20 cellular contexts compared by ENCODE assay signal in genomic region chr3:42162462-42162861, GRCh38.
"Had no signal": no experiment of that assay in that cellular context is flagged by ENCODE, and none has a peak within 500 bp of the region (broad histone marks: within the 10 kb centered on the region; RNA-seq: fewer than 3 reads in every experiment).

No MANE protein-coding gene starts in this region.

- H3K4me3 ChIP-seq: heart left ventricle, lung, mucosa of descending colon, right atrium auricular region, skin epidermis had no signal

- H3K36me3 ChIP-seq: brain microvascular endothelial cell, heart left ventricle, right atrium auricular region had no signal

- H3K27ac ChIP-seq: brain microvascular endothelial cell, heart left ventricle, right atrium auricular region, skin epidermis had no signal

- H3K27ac Mint-ChIP-seq: activated CD4-positive, alpha-beta T cell treated with anti-CD3 and anti-CD28 coated beads, Interleukin-2, amount 10 ng/mL, durations not matched to agents 24 days and 14 days; activated CD8-positive, alpha-beta T cell treated with anti-CD3 and anti-CD28 coated beads, Interleukin-2, amount 10 ng/mL, durations not matched to agents 7 days and 5 days; T-helper 2 cell treated with Interferon-gamma antibody and Interleukin-4, amounts not matched to agents 5 μg/mL and 100 μg/mL, for 36 hours had no signal

- H3K9me3 Mint-ChIP-seq: activated CD4-positive, alpha-beta T cell treated with anti-CD3 and anti-CD28 coated beads, Interleukin-2, amount 10 ng/mL, durations not matched to agents 24 days and 14 days; natural killer cell; T-helper 2 cell treated with Interferon-gamma antibody and Interleukin-4, amounts not matched to agents 5 μg/mL and 100 μg/mL, for 36 hours had no signal

- H3K27me3 Mint-ChIP-seq: activated CD4-positive, alpha-beta T cell treated with anti-CD3 and anti-CD28 coated beads, Interleukin-2, amount 10 ng/mL, durations not matched to agents 24 days and 14 days had no signal

- H3K4me3 Mint-ChIP-seq: activated CD4-positive, alpha-beta T cell treated with anti-CD3 and anti-CD28 coated beads, Interleukin-2, amount 10 ng/mL, durations not matched to agents 24 days and 14 days; activated CD8-positive, alpha-beta T cell treated with anti-CD3 and anti-CD28 coated beads, Interleukin-2, amount 10 ng/mL, durations not matched to agents 7 days and 5 days; natural killer cell; T-helper 2 cell treated with Interferon-gamma antibody and Interleukin-4, amounts not matched to agents 5 μg/mL and 100 μg/mL, for 36 hours had no signal

- H3K9me3 ChIP-seq: heart left ventricle, mucosa of descending colon, right atrium auricular region had no signal

- H3K27me3 ChIP-seq: brain microvascular endothelial cell, heart left ventricle, right atrium auricular region had no signal

- H3K36me3 Mint-ChIP-seq: natural killer cell had no signal

- DNase-seq: activated CD4-positive, alpha-beta T cell treated with anti-CD3 and anti-CD28 coated beads, Interleukin-2, amount 10 ng/mL, durations not matched to agents 24 days and 14 days; activated CD4-positive, CD25-positive, alpha-beta regulatory T cell; activated CD8-positive, alpha-beta memory T cell treated with anti-CD3 and anti-CD28 coated beads, Interleukin-2, amount 50 U/mL, for 48 hours; activated CD8-positive, alpha-beta T cell treated with anti-CD3 and anti-CD28 coated beads, Interleukin-2, amount 10 ng/mL, durations not matched to agents 7 days and 5 days; anterior cingulate cortex; brain microvascular endothelial cell; cortex of kidney; effector CD4-positive, alpha-beta T cell; foreskin melanocyte; heart left ventricle; left colon; mucosa of descending colon; natural killer cell; occipital lobe; stimulated activated CD4-positive, alpha-beta T cell treated with anti-CD3 and anti-CD28 coated beads, Interleukin-4, amount 100 ng/mL, for 24 hours; stimulated activated naive CD4-positive, alpha-beta T cell treated with Interleukin-2 at 50 U/mL for 16 hours had no signal

- ATAC-seq: activated CD8-positive, alpha-beta T cell treated with anti-CD3 and anti-CD28 coated beads, Interleukin-2, amount 10 ng/mL, durations not matched to agents 7 days and 5 days; heart left ventricle; left colon; mucosa of descending colon; natural killer cell had no signal
